In the genomic region with DNA sequence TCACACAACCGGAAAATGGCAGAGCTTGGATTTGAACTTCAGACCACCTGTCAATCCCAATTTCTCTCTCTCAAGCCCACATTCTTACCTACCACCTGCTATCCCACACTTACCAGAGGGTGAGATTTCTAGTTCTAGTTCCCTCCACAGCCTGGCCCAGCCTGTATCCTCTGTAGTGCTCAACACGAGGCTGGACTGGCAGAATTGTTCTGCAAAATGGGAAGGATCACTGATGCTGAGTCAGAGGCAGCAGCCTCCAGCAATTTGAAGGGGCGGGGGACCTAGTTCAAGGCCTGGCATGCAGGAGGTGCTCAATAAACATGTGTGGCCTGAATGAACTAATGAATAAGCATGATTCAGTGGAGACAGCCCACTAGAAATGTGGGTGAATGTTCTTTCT, we compare ENCODE assay signal across 17 cellular contexts. TPM values are rescaled to one million over a fixed set of nuclear protein-coding genes. Genes with fewer than 3 reads are reported as not detected.
A peak's percentile ranks its signal among the peaks of the same experiment; 100 is the strongest.
DNase-seq lines count a peak whose midpoint lies in the region; ATAC-seq, FAIRE-seq and TF ChIP-seq lines count a peak whose summit lies in the region.
"Had no signal": no experiment of that assay in that cellular context is flagged by ENCODE, and none has a peak within 500 bp of the region (broad histone marks: within the 10 kb centered on the region; RNA-seq: fewer than 3 reads in every experiment).

No MANE protein-coding gene starts in this region.

- H3K27me3 ChIP-seq in HepG2 (ENCODE audit: control insufficient read depth in 1 of 2, insufficient read depth in 2 of 2, low read length in 2 of 2) (no peaks in the 10 kb centered on the region), lower lobe of right lung (ENCODE audit: low read depth) (peaks cover 8% of the 10 kb centered on the region)

- H3K9ac ChIP-seq in HepG2 (ENCODE audit: insufficient read depth, low read depth, low read length) = no peak overlapping the region

- DNase-seq in EH (ENCODE audit: low read depth) (peak; percentile 21), NCI-H226 (peak; percentile 68), astrocyte of the spinal cord (ENCODE audit: low read depth, low spot score) (peak; percentile 32), HepG2 (ENCODE audit: low spot score) (no peak), iPS-NIHi11 (ENCODE audit: low spot score) (no peak), lower lobe of right lung (no peak), NCI-H1436 treated with DMSO at 0.1 percent for 48 hours (lab: John Stamatoyannopoulos, UW) (no peak), hypothalamus (lab: John Stamatoyannopoulos, UW) (no peak)
- DNase-seq: activated CD4-positive, alpha-beta T cell treated with anti-CD3 and anti-CD28 coated beads, Interleukin-2, amount 10 ng/mL, durations not matched to agents 7 days and 5 days; activated T-cell treated with anti-CD3 and anti-CD28 coated beads, Interleukin-2, amount 50 U/mL, for 72 hours; amygdala; DMS79; gastrocnemius medialis; Karpas-422; RPMI8226 had no signal

- H3K4me3 ChIP-seq in astrocyte of the spinal cord (ENCODE audit: low read depth, low read length) = no peak overlapping the region
- H3K4me3 ChIP-seq in HepG2 (replicated peaks in 1 of 3; ENCODE audit: insufficient read depth in 1 of 3, low read depth in 2 of 3, low read length in 3 of 3) = no peak overlapping the region
- H3K4me3 ChIP-seq in lower lobe of right lung = no peak overlapping the region
- H3K4me3 ChIP-seq: gastrocnemius medialis, prostate gland, tibial nerve had no signal

- BruUV-seq in HepG2 (replicated peaks; lab: Mats Ljungman, UMichigan) = no TSS peak

- H2AFZ ChIP-seq in HepG2 (ENCODE audit: low read length) = no peak overlapping the region

- no peak for FAIRE-seq in HepG2 (lab: Jason Lieb, UNC)

- H3K27ac ChIP-seq in HepG2 (ENCODE audit: extremely low read length, insufficient read depth, low read length) = peak overlapping the region; percentile 12
- H3K27ac ChIP-seq in lower lobe of right lung = no peak overlapping the region
- H3K27ac ChIP-seq: gastrocnemius medialis, prostate gland, tibial nerve had no signal

- no peak for TF ChIP-seq CTCF in astrocyte of the spinal cord (IDR thresholded peaks at IDR 0.05; ENCODE audit: low read depth, low read length)
- no peak for TF ChIP-seq CTCF in HepG2 (CRISPR knock-in tag; IDR thresholded peaks at IDR 0.05)
- TF ChIP-seq CTCF in lower lobe of right lung (IDR thresholded peaks at IDR 0.05) = no peak

- intact Hi-C loops in HepG2 (cut with micrococcal nuclease; ENCODE audit: unreplicated experiment) = no loop called here
- intact Hi-C loops in lower lobe of right lung (cut with DNase I) = no loop called here

- H3K4me1 ChIP-seq in HepG2 (ENCODE audit: insufficient read depth, low read length) = peaks cover 63% of the 10 kb centered on the region
- no peaks in the 10 kb centered on the region for H3K4me1 ChIP-seq in lower lobe of right lung
- H3K4me1 ChIP-seq: gastrocnemius medialis, prostate gland, tibial nerve had no signal

- POLR2A ChIA-PET in HepG2 (lab: Yijun Ruan, JAX) = interaction anchor here (0.9 to 3.8 kb wide), 3 partner anchors 13 to 29 kb away, joined by 3 to 114 read pairs (median 3); no protein-coding TSS in a partner anchor

- WGBS in HepG2 (ENCODE audit: low lambda C conversion rate) = 89% methylated on average over 3 of the region's 3 CpGs

- in situ Hi-C loops in astrocyte of the spinal cord (cut with HindIII; ENCODE audit: low sequenced_read_pairs) (no loop called here), HepG2 (cut with HindIII; ENCODE audit: extremely low pct_ligation_motif_present, low pct_unique_long_range_greater_than_20kb) (no loop called here)

- no peaks in the 10 kb centered on the region for H3K79me2 ChIP-seq in HepG2 (ENCODE audit: insufficient read depth, low read length)

- no peak overlapping the region for H3K4me2 ChIP-seq in HepG2 (ENCODE audit: low read depth, low read length)

- H3K36me3 ChIP-seq in HepG2 (replicated peaks in 1 of 2; ENCODE audit: control insufficient read depth in 1 of 2, insufficient read depth in 2 of 2, low read length in 2 of 2) (peaks cover 46 to 86% of the 10 kb centered on the region in 2 experiments), lower lobe of right lung (no peaks in the 10 kb centered on the region)
- H3K36me3 ChIP-seq: gastrocnemius medialis, prostate gland, tibial nerve had no signal

- H4K20me1 ChIP-seq in HepG2 (ENCODE audit: insufficient read depth, low read length) = no peaks in the 10 kb centered on the region

- TF ChIP-seq RAD21 in HepG2 (CRISPR knock-in tag; IDR thresholded peaks at IDR 0.05) = no peak

- ATAC-seq in HepG2 (no peak), lower lobe of right lung (no peak)
- ATAC-seq: activated T-cell treated with anti-CD3 and anti-CD28 coated beads, Interleukin-2, amount 50 U/mL, for 72 hours; gastrocnemius medialis had no signal

- no peaks in the 10 kb centered on the region for H3K9me3 ChIP-seq in HepG2 (ENCODE audit: low read length)
- H3K9me3 ChIP-seq in lower lobe of right lung = no peaks in the 10 kb centered on the region
- H3K9me3 ChIP-seq: gastrocnemius medialis, prostate gland, tibial nerve had no signal

- no peak for TF ChIP-seq EP300 in HepG2 (IDR thresholded peaks at IDR 0.05; ENCODE audit: low read depth in 2 of 2, low read length in 2 of 2)
- no peak for TF ChIP-seq EP300 in HepG2 (CRISPR knock-in tag; IDR thresholded peaks at IDR 0.05; ENCODE audit: borderline replicate concordance)

- CTCF ChIA-PET in HepG2 (lab: Yijun Ruan, JAX; ENCODE audit: low intra/inter-chr PET ratio, low total read pairs) = no interaction called here

- peak in 1 of 2 experiments; percentile 35; a peak in 1 of 4 replicates for TF ChIP-seq POLR2A in HepG2 (IDR thresholded peaks at IDR 0.05; ENCODE audit: insufficient read depth in 1 of 2, low read depth in 2 of 2, low read length in 2 of 2)

TF ChIP-seq in HepG2, 621 proteins besides CTCF, POLR2A, EP300 and RAD21 (continues in another document):
- TF ChIP-seq, protein P1, sequence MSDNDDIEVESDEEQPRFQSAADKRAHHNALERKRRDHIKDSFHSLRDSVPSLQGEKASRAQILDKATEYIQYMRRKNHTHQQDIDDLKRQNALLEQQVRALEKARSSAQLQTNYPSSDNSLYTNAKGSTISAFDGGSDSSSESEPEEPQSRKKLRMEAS (IDR thresholded peaks at IDR 0.05) = no peak
- TF ChIP-seq GTF2F1 (IDR thresholded peaks at IDR 0.05; ENCODE audit: low read length) (no peak), NFE2L2 (IDR thresholded peaks at IDR 0.05; ENCODE audit: low read length) (no peak), TEAD3 (CRISPR knock-in tag; optimal IDR thresholded peaks at IDR 0.05; ENCODE audit: borderline replicate concordance) (peak; percentile 34), RBM22 (optimal IDR thresholded peaks at IDR 0.05; ENCODE audit: low read length) (peak; percentile 97), NRL (CRISPR knock-in tag; IDR thresholded peaks at IDR 0.05; ENCODE audit: borderline replicate concordance) (no peak), ATF7 (IDR thresholded peaks at IDR 0.05) (no peak), ATF7 (CRISPR knock-in tag; IDR thresholded peaks at IDR 0.05) (no peak), ZNF317 (CRISPR knock-in tag; IDR thresholded peaks at IDR 0.05) (no peak), ZNF660 (CRISPR knock-in tag; IDR thresholded peaks at IDR 0.05; ENCODE audit: borderline replicate concordance, low read depth) (no peak), EEA1 (CRISPR knock-in tag; IDR thresholded peaks at IDR 0.05; ENCODE audit: borderline replicate concordance) (no peak), ZFP36 (IDR thresholded peaks at IDR 0.05; ENCODE audit: borderline replicate concordance, low read depth, low read length, partially characterized antibody) (no peak), ZNF775 (CRISPR knock-in tag; IDR thresholded peaks at IDR 0.05; ENCODE audit: borderline replicate concordance) (no peak), SMC3 (IDR thresholded peaks at IDR 0.05; ENCODE audit: low read length) (no peak), ATRX (CRISPR knock-in tag; IDR thresholded peaks at IDR 0.05; ENCODE audit: borderline replicate concordance) (no peak), SALL1 (CRISPR knock-in tag; IDR thresholded peaks at IDR 0.05) (peak; percentile 48), ZNF138 (CRISPR knock-in tag; IDR thresholded peaks at IDR 0.05; ENCODE audit: low read depth) (no peak), MATR3 (CRISPR knock-in tag; IDR thresholded peaks at IDR 0.05) (no peak), STAT5B (CRISPR knock-in tag; IDR thresholded peaks at IDR 0.05) (no peak)
- TF ChIP-seq, protein P2, sequence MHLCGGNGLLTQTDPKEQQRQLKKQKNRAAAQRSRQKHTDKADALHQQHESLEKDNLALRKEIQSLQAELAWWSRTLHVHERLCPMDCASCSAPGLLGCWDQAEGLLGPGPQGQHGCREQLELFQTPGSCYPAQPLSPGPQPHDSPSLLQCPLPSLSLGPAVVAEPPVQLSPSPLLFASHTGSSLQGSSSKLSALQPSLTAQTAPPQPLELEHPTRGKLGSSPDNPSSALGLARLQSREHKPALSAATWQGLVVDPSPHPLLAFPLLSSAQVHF (CRISPR knock-in tag; IDR thresholded peaks at IDR 0.05) = no peak

RNA-seq across cellular contexts. Expression of a gene that starts 53.6 kb away (rescaled TPM):
- total RNA-seq in HepG2 (2016; rRNA removed; fragmentation: Illumina TruSeq; extraction: Trizol) (18.8 and 25.0 TPM in 2 replicates), lower lobe of right lung (9.6 TPM)
- total RNA-seq in HepG2 (2016; cell fraction: cytosol; rRNA removed; fragmentation: Illumina TruSeq; extraction: Trizol; ENCODE audit: low read depth) = 5.5 and 6.4 TPM in 2 replicates
- 18.9 and 20.5 TPM in 2 replicates for total RNA-seq in HepG2 (2016; cell fraction: insoluble cytoplasmic fraction; rRNA removed; fragmentation: Illumina TruSeq; extraction: Trizol)
- total RNA-seq in HepG2 (2016; cell fraction: membrane; rRNA removed; fragmentation: Illumina TruSeq; extraction: Trizol) = 9.4 and 11.1 TPM in 2 replicates
- 12.8 and 13.9 TPM in 2 replicates for total RNA-seq in HepG2 (2016; cell fraction: nucleus; rRNA removed; fragmentation: Illumina TruSeq; extraction: Trizol)
- polyA plus RNA-seq in HepG2 (2011; rRNA removed) = 4.3 and 6.5 TPM in 2 replicates
- 2.9 and 4.0 TPM in 2 replicates for polyA plus RNA-seq in HepG2 (2011; cell fraction: cytosol; rRNA removed)
- polyA plus RNA-seq in HepG2 (2011; cell fraction: nucleus; rRNA removed) = 7.3 and 9.9 TPM in 2 replicates
- 6.4 and 9.2 TPM in 2 replicates for polyA plus RNA-seq in HepG2 (2012)
- 0.79 and 1.3 TPM in 2 replicates for polyA plus RNA-seq in HepG2 (2016; cell fraction: cytosol; fragmentation: Illumina TruSeq; extraction: Trizol; ENCODE audit: low read depth)
- polyA plus RNA-seq in HepG2 (2016; cell fraction: insoluble cytoplasmic fraction; fragmentation: Illumina TruSeq; extraction: Trizol; ENCODE audit: low read depth) = 16.0 and 18.5 TPM in 2 replicates
- polyA plus RNA-seq in HepG2 (2016; cell fraction: membrane; fragmentation: Illumina TruSeq; extraction: Trizol; ENCODE audit: low read depth) = 3.7 and 4.2 TPM in 2 replicates
- polyA plus RNA-seq in HepG2 (2016; cell fraction: nucleus; fragmentation: Illumina TruSeq; extraction: Trizol; ENCODE audit: insufficient read depth, low read depth) = 19.0 and 22.5 TPM in 2 replicates
- 13.1 and 21.0 TPM in 2 replicates for polyA minus RNA-seq in HepG2 (2011; rRNA and poly(A)+ RNA removed; ENCODE audit: low replicate concordance)
- 5.7 and 6.9 TPM in 2 replicates for polyA minus RNA-seq in HepG2 (2011; cell fraction: cytosol; rRNA and poly(A)+ RNA removed)
- polyA minus RNA-seq in HepG2 (2011; cell fraction: nucleus; rRNA and poly(A)+ RNA removed) = 6.1 and 6.7 TPM in 2 replicates

Comparison
In these comparisons a context has a peak if more than half of its experiments do, and no peak if none do; other contexts are left out.
1. DNase-seq: peak in EH (single experiment), NCI-H226 (single experiment) and astrocyte of the spinal cord (single experiment); none in HepG2 (single experiment), iPS-NIHi11 (single experiment), lower lobe of right lung (single experiment), NCI-H1436 treated with DMSO at 0.1 percent for 48 hours (single experiment) and hypothalamus (0 of 51).